In the genomic region with DNA sequence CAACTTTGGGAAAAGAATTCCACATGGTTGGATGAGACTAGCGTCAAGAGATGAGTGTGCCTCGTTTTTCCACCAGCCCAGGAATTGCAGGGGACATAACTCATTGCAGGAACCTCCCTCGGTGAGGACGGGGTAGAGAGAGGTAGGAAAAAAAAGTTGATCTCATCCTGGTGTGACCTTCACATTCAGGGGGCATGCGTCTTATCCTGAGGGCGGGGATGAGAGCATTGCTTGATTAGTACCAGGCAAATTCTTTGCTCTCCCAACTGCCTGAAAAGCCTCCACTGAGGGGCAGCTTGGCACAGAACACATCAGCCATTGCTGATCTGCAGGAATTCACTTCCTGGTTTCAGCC, we compare ENCODE assay signal across 12 cellular contexts. TPM values are rescaled to one million over a fixed set of nuclear protein-coding genes. Genes with fewer than 3 reads are reported as not detected.
DNase-seq lines count a peak whose midpoint lies in the region; ATAC-seq, FAIRE-seq and TF ChIP-seq lines count a peak whose summit lies in the region.
"Had no signal": no experiment of that assay in that cellular context is flagged by ENCODE, and none has a peak within 500 bp of the region (broad histone marks: within the 10 kb centered on the region; RNA-seq: fewer than 3 reads in every experiment).

No MANE protein-coding gene starts in this region.

- H4K91ac ChIP-seq in mesenchymal stem cell (ENCODE audit: low read length): no peak overlapping the region

- no peak for TF ChIP-seq POLR2A in K562 (conservative IDR thresholded peaks at IDR 0.05)

- H3K14ac ChIP-seq in mesenchymal stem cell (ENCODE audit: low read length in 2 of 2): no peak overlapping the region

- H3K9me1 ChIP-seq in K562 (ENCODE audit: control insufficient read depth, insufficient read depth, low read length): no peaks in the 10 kb centered on the region

- H3K9me3 ChIP-seq in GM23248 (ENCODE audit: low read depth) (no peaks in the 10 kb centered on the region), K562 (replicated peaks; ENCODE audit: control insufficient read depth, insufficient read depth, low read depth, low read length) (no peaks in the 10 kb centered on the region), mesenchymal stem cell (ENCODE audit: control insufficient read depth, low read length) (no peaks in the 10 kb centered on the region)
- H3K9me3 ChIP-seq: ascending aorta, BLaER1, uterus had no signal

- H3K27me3 ChIP-seq in GM23248 (replicated peaks; ENCODE audit: insufficient read depth) (no peaks in the 10 kb centered on the region), K562 (ENCODE audit: control insufficient read depth in 2 of 2, insufficient read depth in 2 of 2, low read length in 2 of 2) (no peaks in the 10 kb centered on the region), mesenchymal stem cell (ENCODE audit: control insufficient read depth in 1 of 2, insufficient read depth in 1 of 2, low read length in 2 of 2) (peaks cover 0 to 2% of the 10 kb centered on the region in 2 experiments)
- H3K27me3 ChIP-seq: ascending aorta, BLaER1, uterus had no signal

- H3K4me3 ChIP-seq in GM23248 (peak overlapping the region; percentile 61), K562 (no peak overlapping the region), mesenchymal stem cell (ENCODE audit: insufficient read depth in 1 of 2, low read depth in 1 of 2, low read length in 2 of 2) (peak overlapping the region in 1 of 2 experiments; percentile 73)
- H3K4me3 ChIP-seq: BLaER1, uterus had no signal

- H3K79me2 ChIP-seq in GM23248 (ENCODE audit: insufficient read depth): no peaks in the 10 kb centered on the region
- no peaks in the 10 kb centered on the region for H3K79me2 ChIP-seq in K562 (ENCODE audit: control insufficient read depth, insufficient read depth, low read length)

- no peak for ATAC-seq in K562

- no peak for TF ChIP-seq CTCF in K562 (IDR thresholded peaks at IDR 0.05 in 2 of 3, conservative IDR thresholded peaks at IDR 0.05 in 1 of 3; ENCODE audit: insufficient read depth in 2 of 3, low read depth in 1 of 3, low read length in 3 of 3)
- no peak for TF ChIP-seq CTCF in RWPE1 (conservative IDR thresholded peaks at IDR 0.05; ENCODE audit: low read depth)

- intact Hi-C loops in K562 (cut with micrococcal nuclease): loop anchor here (2.0 to 5.0 kb wide), 3 partner anchors 171 to 275 kb away; no protein-coding TSS in a partner anchor

- no peak overlapping the region for H2BK5ac ChIP-seq in mesenchymal stem cell (ENCODE audit: low read depth, low read length, poor library complexity, severe bottlenecking)

- peak; percentile 40 for DNase-seq in AG08395 (ENCODE audit: low spot score)
- peak; percentile 52 for DNase-seq in GM23248
- DNase-seq in K562 (ENCODE audit: extremely low read depth in 1 of 4, low spot score in 3 of 4): no peak
- DNase-seq in mesenchymal stem cell: no peak
- no peak for DNase-seq in RWPE1 (ENCODE audit: low spot score)
- DNase-seq in ACHN: no peak
- DNase-seq in COLO829 (ENCODE audit: low spot score): no peak
- DNase-seq in NCI-H2171 (lab: John Stamatoyannopoulos, UW): no peak

- no peak overlapping the region for H2AK5ac ChIP-seq in mesenchymal stem cell (ENCODE audit: low read length, severe bottlenecking)

- TF ChIP-seq RAD21 in K562 (CRISPR knock-in tag; conservative IDR thresholded peaks at IDR 0.05 in 1 of 2, IDR thresholded peaks at IDR 0.05 in 1 of 2): no peak

- H2BK15ac ChIP-seq in mesenchymal stem cell (ENCODE audit: low read depth, poor library complexity, severe bottlenecking): no peak overlapping the region

- H2BK12ac ChIP-seq in mesenchymal stem cell (ENCODE audit: low read length in 2 of 2): no peak overlapping the region

- H3K9ac ChIP-seq in GM23248 (peak overlapping the region; percentile 39), K562 (ENCODE audit: insufficient read depth in 1 of 2, low read depth in 2 of 2, low read length in 2 of 2) (no peak overlapping the region; a peak in 1 of 4 replicates), mesenchymal stem cell (ENCODE audit: low read length) (peak overlapping the region; percentile 71)
- H3K9ac ChIP-seq: BLaER1 had no signal

- peaks cover 9% of the 10 kb centered on the region for H3K4me1 ChIP-seq in GM23248 (ENCODE audit: insufficient read depth)
- peaks cover 0 to 13% of the 10 kb centered on the region in 2 experiments; a peak in 3 of 5 replicates for H3K4me1 ChIP-seq in K562 (replicated peaks in 1 of 2; ENCODE audit: control insufficient read depth in 2 of 2, insufficient read depth in 2 of 2, low read length in 2 of 2)
- peaks cover 6% of the 10 kb centered on the region for H3K4me1 ChIP-seq in mesenchymal stem cell (ENCODE audit: control insufficient read depth, insufficient read depth, low read depth, low read length)
- H3K4me1 ChIP-seq: ascending aorta, uterus had no signal

- CTCF ChIA-PET in K562 (lab: Yijun Ruan, JAX; ENCODE audit: low intra/inter-chr PET ratio) (interaction anchor here (0.6 to 1.4 kb wide), 7 partner anchors 79 to 713 kb away, joined by 3 to 4 read pairs (median 3); no protein-coding TSS in a partner anchor), RWPE1 (lab: Yijun Ruan, JAX) (interaction anchor here (0.6 to 1.2 kb wide), 4 partner anchors 12 to 114 kb away, joined by 3 to 5 read pairs (median 3); partner anchors contain the start of genes DSN1 and TLDC2)

- H3K9me2 ChIP-seq in GM23248 (ENCODE audit: insufficient read depth): no peaks in the 10 kb centered on the region

- H3K27ac ChIP-seq in GM23248 (no peak overlapping the region), K562 (ENCODE audit: extremely low read depth, low read depth, low read length) (no peak overlapping the region), mesenchymal stem cell (ENCODE audit: low read length, poor library complexity, severe bottlenecking) (no peak overlapping the region), RWPE1 (no peak overlapping the region)
- H3K27ac ChIP-seq: ascending aorta had no signal

- H2AFZ ChIP-seq in GM23248 (peak overlapping the region; percentile 87), K562 (ENCODE audit: low read depth, low read length) (peak overlapping the region; percentile 92; the same call in 1 of the 2 replicates), mesenchymal stem cell (ENCODE audit: low read depth, low read length) (no peak overlapping the region)

- in situ Hi-C loops in GM23248 (cut with MboI) (no loop called here), K562 (cut with MboI) (no loop called here), ACHN (cut with HindIII; ENCODE audit: low pct_ligation_motif_present, low pct_unique_long_range_greater_than_20kb, low sequenced_read_pairs) (no loop called here)

- no peak overlapping the region for H3K23ac ChIP-seq in mesenchymal stem cell (ENCODE audit: low read length in 2 of 2)

- WGBS in GM23248 (ENCODE audit: low coverage in 1 of 2, low lambda C conversion rate in 2 of 2, missing lambda C conversion rate in 2 of 2), 2 experiments: 2 to 3% methylated on average over 6 of the region's 6 CpGs
- 41% methylated on average over 6 of the region's 6 CpGs for WGBS in K562 (ENCODE audit: insufficient coverage, low coverage, missing lambda C conversion rate)
- WGBS in mesenchymal stem cell: 56% methylated on average over 6 of the region's 6 CpGs

- no peak overlapping the region for H3K4ac ChIP-seq in mesenchymal stem cell (ENCODE audit: low read depth in 1 of 2, low read length in 2 of 2)

- no peak overlapping the region for H4K8ac ChIP-seq in mesenchymal stem cell (ENCODE audit: low read length)

- H3K79me1 ChIP-seq in mesenchymal stem cell (replicated peaks; ENCODE audit: low read length, poor library complexity, severe bottlenecking): no peaks in the 10 kb centered on the region

- no TSS peak for BruUV-seq in K562 (replicated peaks; lab: Mats Ljungman, UMichigan)

- FAIRE-seq in K562 (lab: Jason Lieb, UNC): peak; percentile 11

- no peak overlapping the region for H2BK120ac ChIP-seq in mesenchymal stem cell (ENCODE audit: low read depth, low read length)

- H3K36me3 ChIP-seq in GM23248 (ENCODE audit: low read depth): no peaks in the 10 kb centered on the region
- peaks cover 1% of the 10 kb centered on the region; the same call in 2 of the 3 replicates for H3K36me3 ChIP-seq in K562 (ENCODE audit: control insufficient read depth, insufficient read depth, low read length)
- H3K36me3 ChIP-seq in mesenchymal stem cell (ENCODE audit: control insufficient read depth in 1 of 2, insufficient read depth in 2 of 2, low read depth in 1 of 2, low read length in 2 of 2): peaks cover 9 to 37% of the 10 kb centered on the region in 2 experiments
- H3K36me3 ChIP-seq: BLaER1, uterus had no signal

- POLR2A ChIA-PET in K562 (lab: Yijun Ruan, JAX) (interaction anchor here (0.8 kb wide), 1 partner anchor 68 kb away, joined by 3 read pairs; no protein-coding TSS in a partner anchor), RWPE1 (lab: Yijun Ruan, JAX; ENCODE audit: low non-redundant PET) (no interaction called here)

- H3F3A ChIP-seq in GM23248 (ENCODE audit: insufficient read depth): no peaks in the 10 kb centered on the region

- H4K20me1 ChIP-seq in GM23248 (ENCODE audit: insufficient read depth): no peaks in the 10 kb centered on the region
- H4K20me1 ChIP-seq in K562 (replicated peaks; ENCODE audit: control insufficient read depth, insufficient read depth, low read length): peaks cover 6% of the 10 kb centered on the region; the same call in 1 of the 2 replicates
- H4K20me1 ChIP-seq: BLaER1 had no signal

- peak overlapping the region; percentile 65 for H3K4me2 ChIP-seq in GM23248 (ENCODE audit: unreplicated experiment)
- H3K4me2 ChIP-seq in K562 (ENCODE audit: insufficient read depth, low read length): no peak overlapping the region
- no peak overlapping the region for H3K4me2 ChIP-seq in mesenchymal stem cell (ENCODE audit: low read length, poor library complexity, severe bottlenecking)

- H3K18ac ChIP-seq in mesenchymal stem cell (ENCODE audit: low read depth in 1 of 2, low read length in 2 of 2): no peak overlapping the region

- TF ChIP-seq EP300 in K562 (IDR thresholded peaks at IDR 0.05; ENCODE audit: low read length): no peak

RNA-seq across cellular contexts. Expression of gene TLDC2, which starts 11.8 kb away (rescaled TPM):
- total RNA-seq in GM23248 (2014; rRNA removed; shearing (Covaris generic)): 0.32 and 0.76 TPM in 2 replicates
- polyA plus RNA-seq in GM23248 (2016; fragmentation: Nextera tagmentation; extraction: Ambion mirVana): 0.20 and 0.24 TPM in 2 replicates
- not detected in 2 replicates for total RNA-seq in K562 (2011; cell fraction: chromatin; rRNA removed; ENCODE audit: low replicate concordance)
- total RNA-seq in K562 (2011; cell fraction: nucleolus; rRNA removed): not detected in 2 replicates
- not detected in 2 replicates for total RNA-seq in K562 (2011; cell fraction: nucleoplasm; rRNA removed)
- total RNA-seq in K562 (2014; rRNA removed): not detected in 2 replicates
- total RNA-seq in K562 (2014; rRNA removed; fragmentation: Illumina TruSeq; extraction: Trizol): not detected in 2 replicates
- total RNA-seq in K562 (2015; rRNA removed; fragmentation: Illumina TruSeq; extraction: Trizol): not detected in 2 replicates
- not detected in 2 replicates for total RNA-seq in K562 (2021)
- polyA plus RNA-seq in K562 (2011; rRNA removed): not detected in 2 replicates
- 0.04 TPM in 1 of 2 replicates, not detected in the other for polyA plus RNA-seq in K562 (2011; cell fraction: cytosol; rRNA removed)
- not detected in 2 replicates for polyA plus RNA-seq in K562 (2011; cell fraction: nucleus; rRNA removed)
- 0.15 and 0.17 TPM in 2 replicates for polyA plus RNA-seq in K562 (2012)
- polyA plus RNA-seq in K562 (2014; fragmentation: Illumina TruSeq; extraction: Trizol): not detected in 2 replicates
- not detected for polyA plus RNA-seq in K562 (2014; fragmentation: Nextera tagmentation; extraction: Ambion mirVana)
- not detected in 2 replicates for polyA plus RNA-seq in K562 (2014; rRNA removed)
- polyA minus RNA-seq in K562 (2011; rRNA and poly(A)+ RNA removed): not detected in 2 replicates
- polyA minus RNA-seq in K562 (2011; cell fraction: cytosol; rRNA and poly(A)+ RNA removed): not detected in 2 replicates
- not detected in 2 replicates for polyA minus RNA-seq in K562 (2011; cell fraction: nucleus; rRNA and poly(A)+ RNA removed)
- not detected for polyA plus RNA-seq in mesenchymal stem cell (2013, experiment 1 of 2)
- polyA plus RNA-seq in mesenchymal stem cell (2013, experiment 2 of 2): not detected
- total RNA-seq: ascending aorta, H4 had no signal

Comparison
In these comparisons a context has a peak if more than half of its experiments do, and no peak if none do; other contexts are left out.
1. DNase-seq: peak in AG08395 (single experiment) and GM23248 (single experiment); none in K562 (0 of 4), mesenchymal stem cell (single experiment), RWPE1 (single experiment), ACHN (single experiment), COLO829 (single experiment) and NCI-H2171 (single experiment).
2. H3K9ac ChIP-seq: peak in GM23248 (single experiment) and mesenchymal stem cell (single experiment); none in K562 (0 of 2).